10 cellular contexts compared by ENCODE assay signal in the genomic region with DNA sequence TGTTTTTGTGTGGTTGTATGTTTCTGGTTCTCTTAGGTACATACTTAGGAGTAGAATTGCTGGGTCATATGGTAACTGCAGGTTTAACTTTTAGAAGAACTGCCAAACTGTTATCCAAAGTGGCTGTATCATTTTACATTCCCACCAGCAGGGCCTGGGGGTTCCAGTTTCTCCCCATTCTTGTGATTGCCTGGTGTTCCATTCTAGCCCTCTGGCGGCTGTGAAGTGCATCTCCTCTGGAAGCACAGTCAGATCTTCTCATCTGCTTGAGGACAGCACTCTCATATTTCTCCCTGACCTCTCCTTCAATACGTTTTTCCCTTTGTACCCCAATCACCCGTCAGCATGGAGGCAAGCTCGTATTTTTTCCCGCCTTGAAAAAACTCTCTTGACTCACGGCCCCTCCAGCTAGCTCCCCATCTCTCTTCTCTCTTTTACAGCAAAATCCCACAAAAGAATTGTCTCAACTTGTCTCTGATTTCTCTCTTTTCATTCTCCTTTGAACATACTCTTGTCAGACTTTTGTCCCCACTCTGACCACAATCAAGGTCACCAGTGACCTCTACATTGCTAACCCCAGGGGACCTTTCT. TPM values are rescaled to one million over a fixed set of nuclear protein-coding genes. Genes with fewer than 3 reads are reported as not detected.
DNase-seq lines count a peak whose midpoint lies in the region; ATAC-seq, FAIRE-seq and TF ChIP-seq lines count a peak whose summit lies in the region.
"Had no signal": no experiment of that assay in that cellular context is flagged by ENCODE, and none has a peak within 500 bp of the region (broad histone marks: within the 10 kb centered on the region; RNA-seq: fewer than 3 reads in every experiment).

No MANE protein-coding gene starts in this region.

- H3K27me3 ChIP-seq in cardiac muscle cell, result peaks cover 28% of the 10 kb centered on the region
- 0 out of 2 replicates have a peak, but pooled peaks cover 7% of the 10 kb centered on the region for H3K27me3 ChIP-seq in PC-9 (ENCODE audit: insufficient read depth, low read depth)
- no peaks in the 10 kb centered on the region for H3K27me3 ChIP-seq in endothelial cell of umbilical vein (ENCODE audit: control insufficient read depth in 2 of 2, insufficient read depth in 2 of 2, low read length in 2 of 2)
- H3K27me3 ChIP-seq: SJCRH30 had no signal

- BruUV-seq in PC-9 (replicated peaks; lab: Mats Ljungman, UMichigan), result no TSS peak
- BruUV-seq in endothelial cell of umbilical vein (replicated peaks; lab: Mats Ljungman, UMichigan), result no TSS peak

- H3K79me2 ChIP-seq in PC-9 (ENCODE audit: low read depth), result no peaks in the 10 kb centered on the region
- H3K79me2 ChIP-seq in endothelial cell of umbilical vein (ENCODE audit: control insufficient read depth, insufficient read depth, low read length), result no peaks in the 10 kb centered on the region

- H3F3A ChIP-seq in PC-9 (ENCODE audit: insufficient read depth, low read depth), result peaks cover 13% of the 10 kb centered on the region; the same call in 1 of the 2 replicates

- ATAC-seq in Right ventricle myocardium inferior, result no peak
- ATAC-seq in HG02852 (IDR thresholded peaks at IDR 0.05; ENCODE audit: unreplicated experiment), result no peak
- ATAC-seq in HG02885 (IDR thresholded peaks at IDR 0.05; ENCODE audit: poor library complexity, unreplicated experiment), result no peak

- DNase-seq in cardiac muscle cell (ENCODE audit: low read depth in 1 of 2, low spot score in 1 of 2) (peak; percentile 29 to 67), Right ventricle myocardium inferior (ENCODE audit: missing footprints) (no peak), PC-9 (peak; percentile 29 to 61), endothelial cell of umbilical vein (ENCODE audit: low read depth, low spot score) (peak; percentile 17), urothelium cell line (ENCODE audit: low spot score) (peak; percentile 56), T-helper 2 cell (no peak)
- DNase-seq: SJCRH30 had no signal

- H3K36me3 ChIP-seq in cardiac muscle cell (no peaks in the 10 kb centered on the region), PC-9 (ENCODE audit: low read depth) (no peaks in the 10 kb centered on the region), endothelial cell of umbilical vein (ENCODE audit: control insufficient read depth in 2 of 2, extremely low read depth in 1 of 2, insufficient read depth in 2 of 2, low read length in 2 of 2) (no peaks in the 10 kb centered on the region)
- H3K36me3 ChIP-seq: SJCRH30 had no signal

- FAIRE-seq in endothelial cell of umbilical vein (lab: Jason Lieb, UNC) (no peak), urothelium cell line (lab: Jason Lieb, UNC) (no peak)
- FAIRE-seq: colon had no signal

- H3K9me1 ChIP-seq in endothelial cell of umbilical vein (replicated peaks; ENCODE audit: control insufficient read depth, extremely low read depth, insufficient read depth, low read length), result no peaks in the 10 kb centered on the region

- dilution Hi-C loops in endothelial cell of umbilical vein (cut with MboI; ENCODE audit: extremely low pct_ligation_motif_present, low sequenced_read_pairs), result no loop called here

- H2AFZ ChIP-seq in PC-9, result no peak overlapping the region
- H2AFZ ChIP-seq in endothelial cell of umbilical vein (ENCODE audit: low read depth, low read length), result no peak overlapping the region

- H3K9me2 ChIP-seq in PC-9 (ENCODE audit: insufficient read depth), result no peaks in the 10 kb centered on the region; the same call in 1 of the 2 replicates

- H3K27ac ChIP-seq in cardiac muscle cell (no peak overlapping the region), PC-9 (no peak overlapping the region), endothelial cell of umbilical vein (ENCODE audit: insufficient read depth, low read depth, low read length) (no peak overlapping the region)
- H3K27ac ChIP-seq: SJCRH30 had no signal

- TF ChIP-seq CTCF in cardiac muscle cell (IDR thresholded peaks at IDR 0.05; ENCODE audit: low read depth, low read length) (peak; percentile 74), PC-9 (conservative IDR thresholded peaks at IDR 0.05) (peak; percentile 75), endothelial cell of umbilical vein (IDR thresholded peaks at IDR 0.05; ENCODE audit: extremely low read depth in 1 of 2, insufficient read depth in 1 of 2, low read depth in 1 of 2, low read length in 2 of 2) (peak; percentile 50 to 59)

- no peaks in the 10 kb centered on the region for H4K20me1 ChIP-seq in PC-9 (ENCODE audit: insufficient read depth)
- no peaks in the 10 kb centered on the region for H4K20me1 ChIP-seq in endothelial cell of umbilical vein (replicated peaks; ENCODE audit: control insufficient read depth, extremely low read depth, insufficient read depth, low read length)

- POLR2A ChIA-PET in PC-9 (lab: Charles Lee; ENCODE audit: unreplicated experiment), result interaction anchor here (0.5 kb wide), 1 partner anchor 908 kb away, joined by 5 read pairs; a partner anchor contains a TSS
- POLR2A ChIA-PET in endothelial cell of umbilical vein (lab: Charles Lee), result no interaction called here

- no peak overlapping the region for H3K9ac ChIP-seq in endothelial cell of umbilical vein (replicated peaks; ENCODE audit: extremely low read depth, insufficient read depth, low read length)

- no peaks in the 10 kb centered on the region for H3K9me3 ChIP-seq in cardiac muscle cell (ENCODE audit: low read depth)
- H3K9me3 ChIP-seq in PC-9 (ENCODE audit: insufficient read depth, low read depth), result no peaks in the 10 kb centered on the region
- no peaks in the 10 kb centered on the region for H3K9me3 ChIP-seq in endothelial cell of umbilical vein (replicated peaks; ENCODE audit: control insufficient read depth, insufficient read depth, low read length)
- H3K9me3 ChIP-seq: SJCRH30 had no signal

- CTCF ChIA-PET in PC-9 (lab: Charles Lee), result interaction anchor here (0.6 to 0.7 kb wide), 2 partner anchors 145 to 629 kb away, joined by 3 to 4 read pairs; no protein-coding TSS in a partner anchor
- CTCF ChIA-PET in endothelial cell of umbilical vein (lab: Charles Lee), result interaction anchor here (1.1 to 2.8 kb wide), 7 partner anchors 17 to 823 kb away, joined by 3 to 31 read pairs (median 5); a partner anchor contains a TSS

- peaks cover 8% of the 10 kb centered on the region for H3K4me1 ChIP-seq in cardiac muscle cell (ENCODE audit: low read depth)
- peaks cover 17% of the 10 kb centered on the region for H3K4me1 ChIP-seq in PC-9 (replicated peaks; ENCODE audit: insufficient read depth)
- no peaks in the 10 kb centered on the region for H3K4me1 ChIP-seq in endothelial cell of umbilical vein (ENCODE audit: control insufficient read depth, extremely low read depth, insufficient read depth, low read length)

- no peak overlapping the region for H3K4me2 ChIP-seq in PC-9
- no peak overlapping the region for H3K4me2 ChIP-seq in endothelial cell of umbilical vein (ENCODE audit: insufficient read depth, low read length)

- intact Hi-C loops in Right ventricle myocardium inferior (cut with DNase I), result loop anchor here (2.0 to 10.0 kb wide), 4 partner anchors 53 to 535 kb away; a partner anchor contains a TSS
- intact Hi-C loops in PC-9 (cut with micrococcal nuclease; ENCODE audit: unreplicated experiment), result loop anchor here (2.0 to 10.0 kb wide), 7 partner anchors 53 to 748 kb away; a partner anchor contains a TSS
- intact Hi-C loops in endothelial cell of umbilical vein (cut with micrococcal nuclease), result loop anchor here (2.0 to 5.0 kb wide), 3 partner anchors 163 to 689 kb away; no protein-coding TSS in a partner anchor

- no peak overlapping the region for H3K4me3 ChIP-seq in cardiac muscle cell
- no peak overlapping the region for H3K4me3 ChIP-seq in PC-9
- H3K4me3 ChIP-seq in endothelial cell of umbilical vein (replicated peaks in 1 of 3; ENCODE audit: insufficient read depth in 1 of 3, low read depth in 1 of 3, low read length in 3 of 3), result no peak overlapping the region
- H3K4me3 ChIP-seq: SJCRH30 had no signal

- TF ChIP-seq POLR2A in endothelial cell of umbilical vein (IDR thresholded peaks at IDR 0.05; ENCODE audit: low read depth, low read length), result no peak

TF ChIP-seq in endothelial cell of umbilical vein, 7 proteins besides CTCF, POLR2A, EP300 and RAD21:
- no peak for TF ChIP-seq POLR2AphosphoS5 (IDR thresholded peaks at IDR 0.05; ENCODE audit: insufficient read depth, low read depth, low read length)
- no peak for TF ChIP-seq JUN (IDR thresholded peaks at IDR 0.05; ENCODE audit: borderline replicate concordance, insufficient read depth, insufficient read length, low read depth)
- TF ChIP-seq EZH2 (IDR thresholded peaks at IDR 0.05; ENCODE audit: borderline replicate concordance, low read depth, low read length, severe bottlenecking), result no peak
- no peak for TF ChIP-seq GATA2 (IDR thresholded peaks at IDR 0.05; ENCODE audit: insufficient read depth, insufficient read length, low read depth, low read length)
- TF ChIP-seq FOS (IDR thresholded peaks at IDR 0.05; ENCODE audit: borderline replicate concordance, insufficient read depth, low read length), result no peak

RNA-seq across cellular contexts. Expression of a gene that starts 56.8 kb away (rescaled TPM):
- 2.1 and 6.3 TPM in 2 replicates for total RNA-seq in cardiac muscle cell
- polyA plus RNA-seq in cardiac muscle cell, result 6.8 and 7.5 TPM in 2 replicates
- 1.8 TPM for total RNA-seq in Right ventricle myocardium inferior
- not detected in 2 replicates for total RNA-seq in PC-9 (2021)
- 0.75 TPM in 1 of 2 replicates, not detected in the other for total RNA-seq in endothelial cell of umbilical vein
- 1.4 and 3.1 TPM in 2 replicates for polyA plus RNA-seq in endothelial cell of umbilical vein
- 0.62 and 0.66 TPM in 2 replicates for polyA plus RNA-seq in endothelial cell of umbilical vein (2011; cell fraction: cytosol; rRNA removed)
- 0.17 and 0.41 TPM in 2 replicates for polyA plus RNA-seq in endothelial cell of umbilical vein (2011; cell fraction: nucleus; rRNA removed)
- polyA plus RNA-seq in endothelial cell of umbilical vein (2012), result not detected in 2 replicates
- polyA minus RNA-seq in endothelial cell of umbilical vein, result 0.66 and 2.5 TPM in 2 replicates
- not detected for polyA minus RNA-seq in endothelial cell of umbilical vein (2011; cell fraction: cytosol; rRNA and poly(A)+ RNA removed)
- not detected in 2 replicates for polyA minus RNA-seq in endothelial cell of umbilical vein (2011; cell fraction: nucleus; rRNA and poly(A)+ RNA removed)

Comparison
In these comparisons a context has a peak if more than half of its experiments do, and no peak if none do; other contexts are left out.
1. DNase-seq: peak in cardiac muscle cell (2 of 2), PC-9 (2 of 2), endothelial cell of umbilical vein (single experiment) and urothelium cell line (single experiment); none in Right ventricle myocardium inferior (single experiment) and T-helper 2 cell (0 of 5).
2. Peak in every context shown above with its lines, with median percentiles within 50 percentile points of each other: CTCF ChIP-seq.